19 cellular contexts compared by ENCODE assay signal in the genomic region with DNA sequence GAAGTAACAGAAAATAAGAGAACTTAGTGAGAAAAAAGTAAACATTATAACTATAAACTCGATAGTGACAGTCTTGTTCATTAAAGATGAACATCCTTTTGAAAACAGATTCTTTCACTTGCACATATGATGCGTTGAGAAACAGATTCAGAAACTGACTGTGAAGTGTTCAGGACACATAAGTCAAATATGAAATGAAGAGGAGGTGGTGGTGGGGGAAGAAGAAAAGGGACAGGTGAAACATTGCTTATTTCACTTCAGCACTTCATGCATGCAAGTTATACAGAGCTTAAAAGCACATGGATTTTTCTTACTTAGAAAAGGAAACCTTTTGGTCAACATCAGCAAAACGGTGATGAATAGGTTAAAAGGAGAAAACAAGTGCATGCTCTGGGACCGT.
"Had no signal": no experiment of that assay in that cellular context is flagged by ENCODE, and none has a peak within 500 bp of the region (broad histone marks: within the 10 kb centered on the region; RNA-seq: fewer than 3 reads in every experiment).

No MANE protein-coding gene starts in this region.

- H3K9me3 ChIP-seq: esophagus muscularis mucosa, psoas muscle, right lobe of liver, thyroid gland had no signal

- H3K4me1 Mint-ChIP-seq: activated B cell treated with CpG ODN at 0.5 μM for 24 hours, neural progenitor cell had no signal

- H3K9me3 Mint-ChIP-seq: activated B cell treated with CpG ODN at 0.5 μM for 24 hours; central memory CD8-positive, alpha-beta T cell; neural progenitor cell had no signal

- H3K4me3 Mint-ChIP-seq: activated B cell treated with CpG ODN at 0.5 μM for 24 hours; central memory CD8-positive, alpha-beta T cell; neural progenitor cell had no signal

- DNase-seq: activated B cell treated with CpG ODN at 0.5 μM for 24 hours; activated CD4-positive, alpha-beta T cell treated with anti-CD3 and anti-CD28 coated beads, Interleukin-2, amount 50 U/mL, for 48 hours; activated gamma-delta T cell treated with Interleukin-2 at 50 U/mL for 16 hours; anterior cingulate cortex; brain microvascular endothelial cell; midbrain; psoas muscle; right lobe of liver; SHP77 treated with DMSO at 0.1 percent for 48 hours; thyroid gland had no signal

- H3K27ac ChIP-seq: brain microvascular endothelial cell, coronary artery, esophagus muscularis mucosa, hepatocyte, neural progenitor cell, psoas muscle, right lobe of liver, thyroid gland had no signal

- ATAC-seq: left lobe of liver, psoas muscle, right lobe of liver, SK-N-SH treated with all-trans-retinoic acid at 6 μM for 48 hours had no signal

- H3K36me3 Mint-ChIP-seq: neural progenitor cell had no signal

- H3K27me3 Mint-ChIP-seq: central memory CD8-positive, alpha-beta T cell had no signal

- H3K27ac Mint-ChIP-seq: activated B cell treated with CpG ODN at 0.5 μM for 24 hours, neural progenitor cell had no signal

- H3K4me2 ChIP-seq: hepatocyte, neural progenitor cell had no signal

- H3K4me3 ChIP-seq: coronary artery, esophagus muscularis mucosa, hepatocyte, neural progenitor cell, psoas muscle, right lobe of liver, thyroid gland had no signal

- FAIRE-seq: keratinocyte, urothelium cell line had no signal

- H3K4me1 ChIP-seq: esophagus muscularis mucosa, neural progenitor cell, psoas muscle, right lobe of liver, thyroid gland had no signal
